Comparison of ENCODE assay signal across 8 cellular contexts in the genomic region with DNA sequence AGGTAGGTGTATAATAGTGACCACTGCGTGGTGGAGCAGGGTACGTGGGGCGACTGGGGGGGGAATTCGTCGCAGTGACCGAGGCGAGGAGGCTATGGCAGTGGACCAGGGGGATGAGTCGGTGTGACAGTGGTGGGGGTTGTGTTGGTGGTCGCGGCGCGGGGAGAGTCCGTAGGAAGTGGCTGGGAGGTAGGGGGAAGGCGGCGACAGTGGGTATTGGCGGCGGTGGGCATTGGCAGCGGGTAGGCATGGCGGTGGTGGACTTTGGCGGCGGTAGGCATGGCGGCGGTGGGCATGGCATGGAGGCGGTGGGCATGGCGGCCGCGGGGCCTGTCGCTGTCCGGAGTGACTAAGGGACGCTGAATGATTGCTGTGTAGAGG. TPM values are rescaled to one million over a fixed set of nuclear protein-coding genes. Genes with fewer than 3 reads are reported as not detected.
A peak's percentile ranks its signal among the peaks of the same experiment; 100 is the strongest.
DNase-seq lines count a peak whose midpoint lies in the region; ATAC-seq and TF ChIP-seq lines count a peak whose summit lies in the region.

No MANE protein-coding gene starts in this region.

- H3K27ac Mint-ChIP-seq in CD4-positive, alpha-beta T cell: peak overlapping the region; percentile 99

- TF ChIP-seq CTCF in CD4-positive, alpha-beta T cell (IDR thresholded peaks at IDR 0.05): no peak
- TF ChIP-seq CTCF in body of pancreas (IDR thresholded peaks at IDR 0.05): no peak

- peaks cover 19% of the 10 kb centered on the region for H3K4me1 Mint-ChIP-seq in CD4-positive, alpha-beta T cell (ENCODE audit: low read depth)

- DNase-seq in CD4-positive, alpha-beta T cell: peak in 9 of 10 experiments; percentile 4 to 35 (median 16)
- peak; percentile 7 to 18 (median 16) for DNase-seq in body of pancreas
- peak; percentile 32 for DNase-seq in left kidney (ENCODE audit: low read depth, low spot score)
- DNase-seq in stimulated activated naive CD8-positive, alpha-beta T cell treated with anti-CD3 and anti-CD28 coated beads, Interleukin-15, Interleukin-2, amounts not matched to agents 100 U/mL and 50 U/mL, for 24 hours: peak; percentile 14
- no peak for DNase-seq in NCI-H1048 (lab: John Stamatoyannopoulos, UW)
- no peak for DNase-seq in NCI-H1105 (lab: John Stamatoyannopoulos, UW)

- peaks cover 58% of the 10 kb centered on the region for H3K36me3 Mint-ChIP-seq in CD4-positive, alpha-beta T cell (ENCODE audit: low read depth)

- peaks cover 4% of the 10 kb centered on the region for H3K9me3 Mint-ChIP-seq in CD4-positive, alpha-beta T cell

- peak overlapping the region; percentile 60 to 71 for H3K4me3 ChIP-seq in body of pancreas

- no peaks in the 10 kb centered on the region for H3K27me3 ChIP-seq in CD4-positive, alpha-beta T cell (ENCODE audit: control insufficient read depth, insufficient read depth, low read length)
- H3K27me3 ChIP-seq in body of pancreas: no peaks in the 10 kb centered on the region

- peak overlapping the region; percentile 96 for H3K4me3 Mint-ChIP-seq in CD4-positive, alpha-beta T cell

- POLR2A ChIA-PET in CD4-positive, alpha-beta T cell (lab: Charles Lee): interaction anchor here (0.9 to 2.0 kb wide), 9 partner anchors 27 to 1916 kb away, joined by 3 to 9 read pairs (median 6); partner anchors contain the start of genes TUBGCP5 and UBE3A

- CTCF ChIA-PET in CD4-positive, alpha-beta T cell (lab: Charles Lee): no interaction called here

- H3K4me1 ChIP-seq in body of pancreas: peaks cover 6% of the 10 kb centered on the region

- TF ChIP-seq POLR2A in body of pancreas (IDR thresholded peaks at IDR 0.05): no peak

- H3K36me3 ChIP-seq in body of pancreas (replicated peaks in 1 of 2; ENCODE audit: insufficient read depth in 1 of 2, low read depth in 2 of 2): no peaks in the 10 kb centered on the region

- intact Hi-C loops in CD4-positive, alpha-beta T cell (cut with DNase I, micrococcal nuclease): loop anchor here in 1 of 2 experiments (5.0 kb wide), 1 partner anchor 482 kb away; the partner anchor contains the start of gene UBE3A
- intact Hi-C loops in body of pancreas (cut with DNase I): no loop called here

- 43 to 48% methylated on average over 30 of the region's 30 CpGs for WGBS in body of pancreas, 2 donors

- peaks cover 20% of the 10 kb centered on the region for H3K9me3 ChIP-seq in CD4-positive, alpha-beta T cell (ENCODE audit: control insufficient read depth, low read length)
- H3K9me3 ChIP-seq in body of pancreas: no peaks in the 10 kb centered on the region

- no peaks in the 10 kb centered on the region for H3K27me3 Mint-ChIP-seq in CD4-positive, alpha-beta T cell

- peak; percentile 17 for ATAC-seq in CD4-positive, alpha-beta T cell (ENCODE audit: poor library complexity)
- peak; percentile 24 for ATAC-seq in SK-N-SH treated with all-trans-retinoic acid at 6 μM for 48 hours
- ATAC-seq in body of pancreas: peak; percentile 31
- ATAC-seq in stimulated activated naive CD8-positive, alpha-beta T cell treated with anti-CD3 and anti-CD28 coated beads, Interleukin-15, Interleukin-2, amounts not matched to agents 100 U/mL and 50 U/mL, for 24 hours: no peak
- ATAC-seq in HG02763 (IDR thresholded peaks at IDR 0.05; ENCODE audit: unreplicated experiment): no peak

- peak overlapping the region; percentile 92 for H3K27ac ChIP-seq in CD4-positive, alpha-beta T cell (ENCODE audit: low read depth, low read length)
- H3K27ac ChIP-seq in body of pancreas: peak overlapping the region; percentile 71 to 93 (median 82)

TF ChIP-seq in SK-N-SH treated with all-trans-retinoic acid at 6 μM for 48 hours, 23 proteins besides CTCF, POLR2A, EP300 and RAD21 (continues in another document):
- no peak for TF ChIP-seq ZC3H10 (CRISPR knock-in tag; IDR thresholded peaks at IDR 0.05)
- TF ChIP-seq PATZ1 (CRISPR knock-in tag; IDR thresholded peaks at IDR 0.05; ENCODE audit: borderline replicate concordance): no peak
- TF ChIP-seq GLIS3 (CRISPR knock-in tag; IDR thresholded peaks at IDR 0.05): no peak
- no peak for TF ChIP-seq TCF4 (CRISPR knock-in tag; IDR thresholded peaks at IDR 0.05; ENCODE audit: borderline replicate concordance)
- TF ChIP-seq, protein P1, sequence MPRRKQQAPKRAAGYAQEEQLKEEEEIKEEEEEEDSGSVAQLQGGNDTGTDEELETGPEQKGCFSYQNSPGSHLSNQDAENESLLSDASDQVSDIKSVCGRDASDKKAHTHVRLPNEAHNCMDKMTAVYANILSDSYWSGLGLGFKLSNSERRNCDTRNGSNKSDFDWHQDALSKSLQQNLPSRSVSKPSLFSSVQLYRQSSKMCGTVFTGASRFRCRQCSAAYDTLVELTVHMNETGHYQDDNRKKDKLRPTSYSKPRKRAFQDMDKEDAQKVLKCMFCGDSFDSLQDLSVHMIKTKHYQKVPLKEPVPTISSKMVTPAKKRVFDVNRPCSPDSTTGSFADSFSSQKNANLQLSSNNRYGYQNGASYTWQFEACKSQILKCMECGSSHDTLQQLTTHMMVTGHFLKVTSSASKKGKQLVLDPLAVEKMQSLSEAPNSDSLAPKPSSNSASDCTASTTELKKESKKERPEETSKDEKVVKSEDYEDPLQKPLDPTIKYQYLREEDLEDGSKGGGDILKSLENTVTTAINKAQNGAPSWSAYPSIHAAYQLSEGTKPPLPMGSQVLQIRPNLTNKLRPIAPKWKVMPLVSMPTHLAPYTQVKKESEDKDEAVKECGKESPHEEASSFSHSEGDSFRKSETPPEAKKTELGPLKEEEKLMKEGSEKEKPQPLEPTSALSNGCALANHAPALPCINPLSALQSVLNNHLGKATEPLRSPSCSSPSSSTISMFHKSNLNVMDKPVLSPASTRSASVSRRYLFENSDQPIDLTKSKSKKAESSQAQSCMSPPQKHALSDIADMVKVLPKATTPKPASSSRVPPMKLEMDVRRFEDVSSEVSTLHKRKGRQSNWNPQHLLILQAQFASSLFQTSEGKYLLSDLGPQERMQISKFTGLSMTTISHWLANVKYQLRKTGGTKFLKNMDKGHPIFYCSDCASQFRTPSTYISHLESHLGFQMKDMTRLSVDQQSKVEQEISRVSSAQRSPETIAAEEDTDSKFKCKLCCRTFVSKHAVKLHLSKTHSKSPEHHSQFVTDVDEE (CRISPR knock-in tag; IDR thresholded peaks at IDR 0.05): no peak
- no peak for TF ChIP-seq OSR1 (CRISPR knock-in tag; IDR thresholded peaks at IDR 0.05)
- TF ChIP-seq, protein P2, sequence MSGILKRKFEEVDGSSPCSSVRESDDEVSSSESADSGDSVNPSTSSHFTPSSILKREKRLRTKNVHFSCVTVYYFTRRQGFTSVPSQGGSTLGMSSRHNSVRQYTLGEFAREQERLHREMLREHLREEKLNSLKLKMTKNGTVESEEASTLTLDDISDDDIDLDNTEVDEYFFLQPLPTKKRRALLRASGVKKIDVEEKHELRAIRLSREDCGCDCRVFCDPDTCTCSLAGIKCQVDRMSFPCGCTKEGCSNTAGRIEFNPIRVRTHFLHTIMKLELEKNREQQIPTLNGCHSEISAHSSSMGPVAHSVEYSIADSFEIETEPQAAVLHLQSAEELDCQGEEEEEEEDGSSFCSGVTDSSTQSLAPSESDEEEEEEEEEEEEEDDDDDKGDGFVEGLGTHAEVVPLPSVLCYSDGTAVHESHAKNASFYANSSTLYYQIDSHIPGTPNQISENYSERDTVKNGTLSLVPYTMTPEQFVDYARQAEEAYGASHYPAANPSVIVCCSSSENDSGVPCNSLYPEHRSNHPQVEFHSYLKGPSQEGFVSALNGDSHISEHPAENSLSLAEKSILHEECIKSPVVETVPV (CRISPR knock-in tag; IDR thresholded peaks at IDR 0.05): no peak
- TF ChIP-seq TOX (CRISPR knock-in tag; IDR thresholded peaks at IDR 0.05; ENCODE audit: borderline replicate concordance): no peak
- no peak for TF ChIP-seq ZFP3 (CRISPR knock-in tag; IDR thresholded peaks at IDR 0.05)
- TF ChIP-seq SNAI2 (CRISPR knock-in tag; IDR thresholded peaks at IDR 0.05): no peak
- no peak for TF ChIP-seq CREB5 (CRISPR knock-in tag; IDR thresholded peaks at IDR 0.05; ENCODE audit: low read depth)
- TF ChIP-seq ISL1 (CRISPR knock-in tag; IDR thresholded peaks at IDR 0.05): no peak

RNA-seq across cellular contexts. Expression of gene SNRPN, which starts 0.8 kb away (rescaled TPM):
- 10 to 100 TPM; 69.5 to 74.5 TPM for total RNA-seq in CD4-positive, alpha-beta T cell
- 100 to 1,000 TPM in 1 of 2 donors, 10 to 100 TPM in 1; 96.2 to 113 TPM for total RNA-seq in body of pancreas

RNA-seq across cellular contexts. Expression of gene SNURF, which starts 0.8 kb away (rescaled TPM):
- 10 to 100 TPM; 30.1 to 44.0 TPM for total RNA-seq in CD4-positive, alpha-beta T cell
- total RNA-seq in body of pancreas: 1 to 10 TPM; 1.6 to 9.9 TPM

Comparison
In these comparisons a context has a peak if more than half of its experiments do, and no peak if none do; other contexts are left out.
1. ATAC-seq: peak in CD4-positive, alpha-beta T cell (single experiment), SK-N-SH treated with all-trans-retinoic acid at 6 μM for 48 hours (single experiment) and body of pancreas (single experiment); none in stimulated activated naive CD8-positive, alpha-beta T cell treated with anti-CD3 and anti-CD28 coated beads, Interleukin-15, Interleukin-2, amounts not matched to agents 100 U/mL and 50 U/mL, for 24 hours (single experiment) and HG02763 (single experiment).
2. DNase-seq: peak in CD4-positive, alpha-beta T cell (9 of 10), body of pancreas (4 of 4), left kidney (single experiment) and stimulated activated naive CD8-positive, alpha-beta T cell treated with anti-CD3 and anti-CD28 coated beads, Interleukin-15, Interleukin-2, amounts not matched to agents 100 U/mL and 50 U/mL, for 24 hours (single experiment); none in NCI-H1048 (single experiment) and NCI-H1105 (single experiment).